ENCODE assay signal across 12 cellular contexts in genomic region chr5:68240771-68241170, GRCh38. TPM values are rescaled to one million over a fixed set of nuclear protein-coding genes. Genes with fewer than 3 reads are reported as not detected.
DNase-seq lines count a peak whose midpoint lies in the region; ATAC-seq, FAIRE-seq and TF ChIP-seq lines count a peak whose summit lies in the region.
"Had no signal": no experiment of that assay in that cellular context is flagged by ENCODE, and none has a peak within 500 bp of the region (broad histone marks: within the 10 kb centered on the region; RNA-seq: fewer than 3 reads in every experiment).

No MANE protein-coding gene starts in this region.

- H3K27me3 ChIP-seq in DOHH2 (ENCODE audit: control insufficient read depth, low read length) = no peaks in the 10 kb centered on the region
- no peaks in the 10 kb centered on the region for H3K27me3 ChIP-seq in Peyer's patch
- no peaks in the 10 kb centered on the region for H3K27me3 ChIP-seq in esophagus muscularis mucosa
- no peaks in the 10 kb centered on the region for H3K27me3 ChIP-seq in gastrocnemius medialis
- H3K27me3 ChIP-seq in neuronal stem cell (ENCODE audit: control insufficient read depth in 3 of 3, insufficient read depth in 3 of 3, low read depth in 1 of 3, low read length in 3 of 3) = no peaks in the 10 kb centered on the region

- TF ChIP-seq EP300 in esophagus muscularis mucosa (IDR thresholded peaks at IDR 0.05) = no peak

- DNase-seq in Peyer's patch = no peak
- no peak for DNase-seq in esophagus muscularis mucosa (ENCODE audit: extremely low spot score)
- no peak for DNase-seq in gastrocnemius medialis
- DNase-seq in neuronal stem cell (ENCODE audit: low spot score) = no peak
- no peak for DNase-seq in HTR-8/SVneo (ENCODE audit: insufficient read length, low spot score)
- DNase-seq in left lobe of liver (ENCODE audit: low spot score) = no peak
- DNase-seq: DMS153 had no signal

- in situ Hi-C loops in gastrocnemius medialis (cut with MboI; ENCODE audit: low sequenced_read_pairs in 4 of 4) = no loop called here

- H3K27ac ChIP-seq in DOHH2 (ENCODE audit: low read depth, low read length) (no peak overlapping the region), Peyer's patch (peak overlapping the region in 3 of 4 donors; percentile 5 to 45 (median 27)), esophagus muscularis mucosa (replicated peaks in 1 of 4) (peak overlapping the region; percentile 42 to 74 (median 64)), gastrocnemius medialis (peak overlapping the region; percentile 46 to 69 (median 62)), neuronal stem cell (replicated peaks; ENCODE audit: low read length) (no peak overlapping the region)
- H3K27ac ChIP-seq: parathyroid adenoma had no signal

- peaks cover 35% of the 10 kb centered on the region for H3K4me1 ChIP-seq in DOHH2 (ENCODE audit: control insufficient read depth, low read length)
- peaks cover 0 to 31% (median 15%) of the 10 kb centered on the region in 4 donors for H3K4me1 ChIP-seq in Peyer's patch
- peaks cover 84 to 100% (median 99%) of the 10 kb centered on the region in 4 donors for H3K4me1 ChIP-seq in esophagus muscularis mucosa
- H3K4me1 ChIP-seq in gastrocnemius medialis = peaks cover 83% of the 10 kb centered on the region in 2 donors
- H3K4me1 ChIP-seq in neuronal stem cell (ENCODE audit: control insufficient read depth in 2 of 2, insufficient read depth in 1 of 2, low read depth in 1 of 2, low read length in 2 of 2) = peaks cover 3 to 24% of the 10 kb centered on the region in 2 donors

- no peak for FAIRE-seq in HTR-8/SVneo (lab: Jason Lieb, UNC)
- FAIRE-seq: keratinocyte, urothelium cell line had no signal

- H2BK120ac ChIP-seq in neuronal stem cell (ENCODE audit: low read depth, low read length) = no peak overlapping the region

- no peaks in the 10 kb centered on the region for H3K9me2 ChIP-seq in DOHH2 (replicated peaks; ENCODE audit: control insufficient read depth, low read length)

- peaks cover 60% of the 10 kb centered on the region for H3K79me2 ChIP-seq in DOHH2 (ENCODE audit: control insufficient read depth, low read length)

- peaks cover 5% of the 10 kb centered on the region; the same call in 1 of the 2 replicates for H4K20me1 ChIP-seq in DOHH2 (ENCODE audit: control insufficient read depth, insufficient read depth, low read depth, low read length)

- H3K79me1 ChIP-seq in neuronal stem cell (ENCODE audit: low read depth, low read length) = peaks cover 2% of the 10 kb centered on the region

- no peak overlapping the region for H2AK5ac ChIP-seq in neuronal stem cell (ENCODE audit: low read depth, low read length)

- no peak overlapping the region for H4K8ac ChIP-seq in neuronal stem cell (ENCODE audit: low read depth, low read length)

- H2AFZ ChIP-seq in neuronal stem cell (ENCODE audit: low read length) = no peak overlapping the region
- H2AFZ ChIP-seq: parathyroid adenoma had no signal

- H3K23ac ChIP-seq in neuronal stem cell (ENCODE audit: low read depth, low read length, poor library complexity) = no peak overlapping the region

- 29% methylated on average over 1 of the region's 1 CpG for WGBS in esophagus muscularis mucosa
- WGBS in neuronal stem cell (ENCODE audit: extremely low coverage in 2 of 2, insufficient read length in 2 of 2, insufficient replicate concordance in 1 of 2), 2 donors = no CpG with 5 or more reads among the region's 1 CpG

- no peak overlapping the region for H4K91ac ChIP-seq in neuronal stem cell (ENCODE audit: low read depth, low read length, poor library complexity)

- no peak overlapping the region for H3K18ac ChIP-seq in neuronal stem cell (ENCODE audit: low read length)

- no peak overlapping the region for H3K4ac ChIP-seq in neuronal stem cell (ENCODE audit: low read length)

- TF ChIP-seq POLR2A in Peyer's patch (IDR thresholded peaks at IDR 0.05) (no peak), esophagus muscularis mucosa (IDR thresholded peaks at IDR 0.05; ENCODE audit: low read depth) (no peak), gastrocnemius medialis (IDR thresholded peaks at IDR 0.05) (no peak)

- no peak overlapping the region for H2BK12ac ChIP-seq in neuronal stem cell (ENCODE audit: low read length)

- H3K4me3 ChIP-seq in DOHH2 (ENCODE audit: low read length) (no peak overlapping the region), Peyer's patch (no peak overlapping the region), esophagus muscularis mucosa (peak overlapping the region in 1 of 4 donors; percentile 25), gastrocnemius medialis (no peak overlapping the region), neuronal stem cell (ENCODE audit: low read length in 2 of 2) (no peak overlapping the region)

- no peak overlapping the region for H2BK15ac ChIP-seq in neuronal stem cell (ENCODE audit: low read length)

- no peak for ATAC-seq in gastrocnemius medialis
- ATAC-seq in left lobe of liver = no peak
- ATAC-seq: esophagus mucosa had no signal

- intact Hi-C loops in esophagus muscularis mucosa (cut with DNase I) (loop anchor here (10.0 kb wide), 1 partner anchor 546 kb away; no protein-coding TSS in a partner anchor), gastrocnemius medialis (cut with DNase I; ENCODE audit: low total_unique reads) (no loop called here)

- no peak overlapping the region for H3K14ac ChIP-seq in neuronal stem cell (ENCODE audit: low read length)

- H3K36me3 ChIP-seq in DOHH2 (ENCODE audit: control insufficient read depth, low read length) (peaks cover 4% of the 10 kb centered on the region), Peyer's patch (peaks cover 0 to 7% (median 0%) of the 10 kb centered on the region in 3 donors), esophagus muscularis mucosa (peaks cover 0 to 8% (median 3%) of the 10 kb centered on the region in 4 donors), gastrocnemius medialis (no peaks in the 10 kb centered on the region), neuronal stem cell (replicated peaks in 1 of 2; ENCODE audit: control insufficient read depth in 2 of 2, insufficient read depth in 2 of 2, low read length in 2 of 2) (peaks cover 0 to 14% of the 10 kb centered on the region in 2 donors)

- TF ChIP-seq CTCF in DOHH2 (IDR thresholded peaks at IDR 0.05; ENCODE audit: low read depth, low read length, poor library complexity, severe bottlenecking) (no peak), Peyer's patch (IDR thresholded peaks at IDR 0.05) (no peak), esophagus muscularis mucosa (IDR thresholded peaks at IDR 0.05) (no peak), gastrocnemius medialis (IDR thresholded peaks at IDR 0.05 in 4 of 5, conservative IDR thresholded peaks at IDR 0.05 in 1 of 5) (no peak)

- H3K9me3 ChIP-seq in DOHH2 (ENCODE audit: control insufficient read depth, insufficient read depth, low read length) (no peaks in the 10 kb centered on the region), Peyer's patch (no peaks in the 10 kb centered on the region), esophagus muscularis mucosa (no peaks in the 10 kb centered on the region), gastrocnemius medialis (no peaks in the 10 kb centered on the region), neuronal stem cell (replicated peaks in 1 of 2; ENCODE audit: control insufficient read depth in 2 of 2, insufficient read depth in 1 of 2, low read depth in 1 of 2, low read length in 2 of 2) (no peaks in the 10 kb centered on the region)

- no peaks in the 10 kb centered on the region for H3F3A ChIP-seq in DOHH2 (ENCODE audit: control insufficient read depth, insufficient read depth)

- no peak overlapping the region for H2BK5ac ChIP-seq in neuronal stem cell (ENCODE audit: low read length)

- H3K9ac ChIP-seq in neuronal stem cell (ENCODE audit: low read depth, low read length, poor library complexity) = no peak overlapping the region
- H3K9ac ChIP-seq: parathyroid adenoma had no signal

- 0 out of 2 replicates have a peak overlapping the region, but pooled peaks have one; percentile 8 for H3K4me2 ChIP-seq in DOHH2 (ENCODE audit: low read length)
- no peak overlapping the region for H3K4me2 ChIP-seq in neuronal stem cell (ENCODE audit: insufficient read depth, low read length, poor library complexity, severe bottlenecking)

RNA-seq across cellular contexts. Expression of gene PIK3R1, which starts 25.2 kb away (rescaled TPM):
- total RNA-seq in Peyer's patch (100 to 1,000 TPM in 1 of 4 donors, 10 to 100 TPM in 3; 69.3 to 113 (median 87.5) TPM), esophagus muscularis mucosa (100 to 1,000 TPM; 244 to 563 (median 329) TPM), gastrocnemius medialis (100 to 1,000 TPM in 2 of 4 donors, 10 to 100 TPM in 2; 87.2 to 129 (median 100) TPM), left lobe of liver (149 TPM)
- polyA plus RNA-seq in neuronal stem cell (2013, experiment 1 of 2) = 14.0 TPM
- 14.2 TPM for polyA plus RNA-seq in neuronal stem cell (2013, experiment 2 of 2)

Comparison
In these comparisons a context has a peak if more than half of its experiments do, and no peak if none do; other contexts are left out.
1. H3K27ac ChIP-seq: peak in Peyer's patch (3 of 4), esophagus muscularis mucosa (4 of 4) and gastrocnemius medialis (4 of 4); none in DOHH2 (single experiment) and neuronal stem cell (single experiment).